29 cellular contexts compared by ENCODE assay signal in the genomic region with DNA sequence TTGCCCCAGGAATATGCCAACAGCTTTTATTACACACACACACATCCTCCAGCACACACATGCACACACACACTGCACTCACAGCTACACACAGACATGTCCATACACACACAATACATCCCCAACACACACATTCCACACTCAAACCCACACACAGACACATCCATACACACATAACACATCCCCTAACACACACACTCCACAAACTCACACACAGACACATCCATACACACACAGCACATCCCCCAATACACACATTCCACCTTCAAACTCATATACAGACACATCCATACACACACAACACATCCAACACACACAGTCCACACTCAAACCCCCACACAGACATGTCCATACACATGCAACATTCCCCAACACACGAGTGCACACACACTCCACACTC. TPM values are rescaled to one million over a fixed set of nuclear protein-coding genes. Genes with fewer than 3 reads are reported as not detected.
DNase-seq lines count a peak whose midpoint lies in the region; TF ChIP-seq lines count a peak whose summit lies in the region.
"Had no signal": no experiment of that assay in that cellular context is flagged by ENCODE, and none has a peak within 500 bp of the region (broad histone marks: within the 10 kb centered on the region; RNA-seq: fewer than 3 reads in every experiment).

No MANE protein-coding gene starts in this region.

- intact Hi-C loops in A673 (cut with micrococcal nuclease; ENCODE audit: unreplicated experiment): no loop called here

- peak overlapping the region; percentile 11 for H3K27ac Mint-ChIP-seq in endodermal cell
- peak overlapping the region; percentile 0 for H3K27ac Mint-ChIP-seq in progenitor cell of endocrine pancreas
- H3K27ac Mint-ChIP-seq: activated CD4-positive, alpha-beta memory T cell treated with anti-CD3 and anti-CD28 coated beads for 36 hours; activated naive CD8-positive, alpha-beta T cell treated with anti-CD3 and anti-CD28 coated beads for 36 hours; activated T-helper 2 cell treated with anti-CD3 and anti-CD28 coated beads, Interferon-gamma antibody, Interleukin-2, Interleukin-4, amounts not matched to agents 10 μg/mL and 5 μg/mL and 100 μg/mL, durations not matched to agents 14 hours and 24 hours and 36 hours; B cell had no signal

- H3K4me3 Mint-ChIP-seq in endodermal cell (no peak overlapping the region), progenitor cell of endocrine pancreas (ENCODE audit: low read depth) (peak overlapping the region; percentile 1)
- H3K4me3 Mint-ChIP-seq: activated CD4-positive, alpha-beta memory T cell treated with anti-CD3 and anti-CD28 coated beads for 36 hours; activated naive CD8-positive, alpha-beta T cell treated with anti-CD3 and anti-CD28 coated beads for 36 hours; B cell; immature natural killer cell; naive thymus-derived CD8-positive, alpha-beta T cell had no signal

- POLR2A ChIA-PET in A673 (lab: Charles Lee; ENCODE audit: low non-redundant PET) (no interaction called here), HEK293T (lab: Yijun Ruan, JAX) (no interaction called here)

- CTCF ChIA-PET in A673 (lab: Charles Lee) (no interaction called here), HEK293T (lab: Yijun Ruan, JAX) (interaction anchor here (0.5 to 0.6 kb wide), 2 partner anchors 17 to 240 kb away, joined by 4 read pairs; no protein-coding TSS in a partner anchor)

- H3K36me3 Mint-ChIP-seq in endodermal cell (ENCODE audit: low read depth) (no peaks in the 10 kb centered on the region), progenitor cell of endocrine pancreas (ENCODE audit: insufficient read depth) (peaks cover 4% of the 10 kb centered on the region)
- H3K36me3 Mint-ChIP-seq: activated CD4-positive, alpha-beta memory T cell treated with anti-CD3 and anti-CD28 coated beads for 36 hours; immature natural killer cell had no signal

- H3K4me3 ChIP-seq in A673 (ENCODE audit: low read depth, low read length, poor library complexity, severe bottlenecking) (no peak overlapping the region), endodermal cell (ENCODE audit: low read length) (peak overlapping the region; percentile 4)
- H3K4me3 ChIP-seq: A549, gastroesophageal sphincter, left lung, ovary, SK-N-MC, spleen had no signal

- H3K27me3 Mint-ChIP-seq in endodermal cell (ENCODE audit: insufficient read depth) (no peaks in the 10 kb centered on the region), progenitor cell of endocrine pancreas (no peaks in the 10 kb centered on the region)
- H3K27me3 Mint-ChIP-seq: activated CD4-positive, alpha-beta memory T cell treated with anti-CD3 and anti-CD28 coated beads for 36 hours; activated naive CD8-positive, alpha-beta T cell treated with anti-CD3 and anti-CD28 coated beads for 36 hours; naive thymus-derived CD8-positive, alpha-beta T cell had no signal

- H3K27ac ChIP-seq in A673 (ENCODE audit: low read depth, low read length, poor library complexity, severe bottlenecking) (peak overlapping the region; percentile 22), endodermal cell (ENCODE audit: low read depth, low read length) (no peak overlapping the region)
- H3K27ac ChIP-seq: left lung, SK-N-MC had no signal

- H3K4me1 Mint-ChIP-seq in endodermal cell (peaks cover 75% of the 10 kb centered on the region), progenitor cell of endocrine pancreas (ENCODE audit: low read depth) (peaks cover 53% of the 10 kb centered on the region)
- H3K4me1 Mint-ChIP-seq: activated naive CD8-positive, alpha-beta T cell treated with anti-CD3 and anti-CD28 coated beads for 36 hours; B cell; immature natural killer cell had no signal

- peaks cover 5% of the 10 kb centered on the region for H3K36me3 ChIP-seq in A673 (ENCODE audit: insufficient read depth, low read length, poor library complexity, severe bottlenecking)
- no peaks in the 10 kb centered on the region for H3K36me3 ChIP-seq in endodermal cell (ENCODE audit: control insufficient read depth, insufficient read depth, low read length)
- H3K36me3 ChIP-seq: gastroesophageal sphincter, left lung, ovary, spleen had no signal

- H3K27me3 ChIP-seq in A673 (replicated peaks; ENCODE audit: insufficient read depth, low read depth, low read length, poor library complexity) (no peaks in the 10 kb centered on the region), endodermal cell (ENCODE audit: control insufficient read depth, insufficient read depth, low read length, poor library complexity, severe bottlenecking) (no peaks in the 10 kb centered on the region)
- H3K27me3 ChIP-seq: gastroesophageal sphincter, left lung, ovary, spleen had no signal

- BruUV-seq in A673 (replicated peaks; lab: Mats Ljungman, UMichigan): no TSS peak

- H3K9ac ChIP-seq in endodermal cell (ENCODE audit: extremely low read depth, low read length, poor library complexity, severe bottlenecking): no peak overlapping the region

- H3K9me3 ChIP-seq in A673 (ENCODE audit: low read depth, low read length, poor library complexity, severe bottlenecking) (peaks cover 6% of the 10 kb centered on the region), endodermal cell (ENCODE audit: control insufficient read depth, low read length) (peaks cover 9% of the 10 kb centered on the region)
- H3K9me3 ChIP-seq: gastroesophageal sphincter, ovary had no signal

- no peak for DNase-seq in A673 (ENCODE audit: low spot score)
- DNase-seq in HEK293T (ENCODE audit: extremely low spot score): no peak
- DNase-seq in endodermal cell: peak; percentile 37
- no peak for DNase-seq in progenitor cell of endocrine pancreas (ENCODE audit: low spot score, unreplicated experiment)
- no peak for DNase-seq in NCI-H1930 (lab: John Stamatoyannopoulos, UW)
- DNase-seq in epidermal melanocyte (ENCODE audit: insufficient read length, low spot score): no peak
- no peak for DNase-seq in midbrain (lab: John Stamatoyannopoulos, UW)
- no peak for DNase-seq in effector CD8-positive, alpha-beta T cell (lab: John Stamatoyannopoulos, UW)
- DNase-seq: activated CD4-positive, alpha-beta memory T cell treated with anti-CD3 and anti-CD28 coated beads for 36 hours; activated CD8-positive, alpha-beta memory T cell treated with anti-CD3 and anti-CD28 coated beads, Interleukin-2, amount 50 U/mL, for 48 hours; activated naive CD8-positive, alpha-beta T cell treated with anti-CD3 and anti-CD28 coated beads for 36 hours; aorta; GDM1; H7; hypothalamus; immature natural killer cell; left lung; naive thymus-derived CD8-positive, alpha-beta T cell; NCI-H2029 treated with DMSO at 0.1 percent for 48 hours; NCI-H226; retina; stimulated activated CD4-positive, alpha-beta T cell treated with anti-CD3 and anti-CD28 coated beads, Interleukin-2, amount 100 ng/mL, for 48 hours had no signal

- H3K4me1 ChIP-seq in A673 (ENCODE audit: insufficient read depth, low read length, poor library complexity, severe bottlenecking) (peaks cover 64% of the 10 kb centered on the region), endodermal cell (ENCODE audit: control insufficient read depth, insufficient read depth, low read length) (peaks cover 57% of the 10 kb centered on the region)

- H3K9me3 Mint-ChIP-seq in endodermal cell (peaks cover 10% of the 10 kb centered on the region), progenitor cell of endocrine pancreas (ENCODE audit: low read depth) (no peaks in the 10 kb centered on the region)
- H3K9me3 Mint-ChIP-seq: activated naive CD8-positive, alpha-beta T cell treated with anti-CD3 and anti-CD28 coated beads for 36 hours; activated T-helper 2 cell treated with anti-CD3 and anti-CD28 coated beads, Interferon-gamma antibody, Interleukin-2, Interleukin-4, amounts not matched to agents 10 μg/mL and 5 μg/mL and 100 μg/mL, durations not matched to agents 14 hours and 24 hours and 36 hours had no signal

- TF ChIP-seq CTCF in A673 (conservative IDR thresholded peaks at IDR 0.05; ENCODE audit: low read depth, low read length): no peak
- no peak for TF ChIP-seq CTCF in endodermal cell (conservative IDR thresholded peaks at IDR 0.05)
- no peak for TF ChIP-seq CTCF in progenitor cell of endocrine pancreas (IDR thresholded peaks at IDR 0.05; ENCODE audit: unreplicated experiment)

- WGBS in endodermal cell (ENCODE audit: insufficient coverage in 1 of 2, insufficient read length in 1 of 2), 2 experiments: 83 to 96% methylated on average over 1 of the region's 1 CpG

TF ChIP-seq in HEK293T, 16 proteins besides CTCF, POLR2A, EP300 and RAD21:
- TF ChIP-seq TARDBP (IDR thresholded peaks at IDR 0.05) (peak; percentile 50; the same call in 1 of the 2 replicates), L3MBTL2 (conservative IDR thresholded peaks at IDR 0.05) (no peak)
TF ChIP-seq in HEK293T: peak in this region for 1.

RNA-seq across cellular contexts. Expression of gene SH3PXD2A, which starts 19.1 kb away (rescaled TPM):
- total RNA-seq in A673 (2021): 54.9 and 57.1 TPM in 2 replicates
- 10 to 100 TPM; 15.7 to 22.6 TPM for total RNA-seq in endodermal cell
- polyA plus RNA-seq in endodermal cell (2013, experiment 1 of 2): 11.5 TPM
- 11.0 TPM for polyA plus RNA-seq in endodermal cell (2013, experiment 2 of 2)
- total RNA-seq in progenitor cell of endocrine pancreas: 25.5 and 28.0 TPM in 2 replicates
